23 cellular contexts compared by ENCODE assay signal in the genomic region with DNA sequence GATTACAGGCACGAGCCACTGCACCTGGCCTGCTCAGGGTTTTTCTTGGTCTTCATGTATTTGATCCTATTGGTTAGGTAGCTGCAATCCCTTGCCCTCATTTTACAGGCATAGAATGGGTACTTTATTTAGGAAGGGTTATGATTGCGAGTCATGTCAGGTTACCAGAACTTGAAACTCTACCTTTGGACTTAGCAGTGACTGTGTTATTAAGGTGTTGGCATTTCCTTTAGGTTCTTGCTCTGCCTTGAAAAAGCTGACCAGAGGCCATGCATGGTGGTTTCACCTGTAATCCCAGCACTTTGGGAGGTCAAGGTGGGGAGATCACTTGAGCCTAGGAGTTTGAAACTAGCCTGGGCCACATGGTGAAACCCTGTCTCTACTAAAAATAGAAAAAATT.
"Had no signal": no experiment of that assay in that cellular context is flagged by ENCODE, and none has a peak within 500 bp of the region (broad histone marks: within the 10 kb centered on the region; RNA-seq: fewer than 3 reads in every experiment).

No MANE protein-coding gene starts in this region.

- H3K27me3 ChIP-seq: colonic mucosa, tibial nerve, vagina had no signal

- H3K4me3 Mint-ChIP-seq: activated naive CD4-positive, alpha-beta T cell treated with anti-CD3 and anti-CD28 coated beads, Interleukin-2, amount 10 ng/mL, durations not matched to agents 7 days and 5 days; activated naive CD8-positive, alpha-beta T cell treated with anti-CD3 and anti-CD28 coated beads, Interleukin-2, amount 50 U/mL, for 24 hours; nephron progenitor cell had no signal

- H3K9me3 ChIP-seq: colonic mucosa, lower lobe of right lung, tibial nerve, vagina had no signal

- ATAC-seq: activated CD4-positive, CD25-positive, alpha-beta regulatory T cell treated with anti-CD3 and anti-CD28 coated beads, Interleukin-2, amount 50 U/mL, for 24 hours; activated naive CD8-positive, alpha-beta T cell treated with anti-CD3 and anti-CD28 coated beads, Interleukin-2, amount 50 U/mL, for 24 hours; lower lobe of right lung had no signal

- H3K27ac ChIP-seq: colonic mucosa, lower lobe of right lung had no signal

- H3K27me3 Mint-ChIP-seq: activated naive CD4-positive, alpha-beta T cell treated with anti-CD3 and anti-CD28 coated beads, Interleukin-2, amount 10 ng/mL, durations not matched to agents 7 days and 5 days; activated naive CD8-positive, alpha-beta T cell treated with anti-CD3 and anti-CD28 coated beads, Interleukin-2, amount 50 U/mL, for 24 hours had no signal

- H3K27ac Mint-ChIP-seq: activated naive CD4-positive, alpha-beta T cell treated with anti-CD3 and anti-CD28 coated beads, Interleukin-2, amount 10 ng/mL, durations not matched to agents 7 days and 5 days; activated naive CD8-positive, alpha-beta T cell treated with anti-CD3 and anti-CD28 coated beads, Interleukin-2, amount 50 U/mL, for 24 hours; nephron progenitor cell had no signal

- H3K4me3 ChIP-seq: colonic mucosa, lower lobe of right lung, tibial nerve, vagina had no signal

- H3K9me3 Mint-ChIP-seq: activated naive CD4-positive, alpha-beta T cell treated with anti-CD3 and anti-CD28 coated beads, Interleukin-2, amount 10 ng/mL, durations not matched to agents 7 days and 5 days; activated naive CD8-positive, alpha-beta T cell treated with anti-CD3 and anti-CD28 coated beads, Interleukin-2, amount 50 U/mL, for 24 hours; brain; nephron progenitor cell had no signal

- DNase-seq: activated effector memory CD4-positive, alpha-beta T cell treated with Interleukin-2 at 50 U/mL for 16 hours; activated naive CD4-positive, alpha-beta T cell treated with anti-CD3 and anti-CD28 coated beads, Interleukin-2, amount 10 ng/mL, durations not matched to agents 7 days and 5 days; activated naive CD8-positive, alpha-beta T cell treated with anti-CD3 and anti-CD28 coated beads, Interleukin-2, amount 50 U/mL, for 24 hours; anterior cingulate cortex; central memory CD4-positive, alpha-beta T cell; colonic mucosa; foreskin melanocyte; glutamatergic neuron; hippocampal formation; lower lobe of right lung; nephron progenitor cell; occipital lobe; retina; stimulated activated CD4-positive, alpha-beta T cell treated with anti-CD3 and anti-CD28 coated beads, Interleukin-12 subunit alpha, Interleukin-12 subunit beta, amount 100 ng/mL, for 4 hours; stimulated activated CD4-positive, alpha-beta T cell treated with anti-CD3 and anti-CD28 coated beads, Interleukin-1b, Interleukin-23, amount 100 ng/mL, for 48 hours; stimulated activated CD8-positive, alpha-beta memory T cell treated with anti-CD3 and anti-CD28 coated beads, Interleukin-4, amount 100 ng/mL, for 48 hours; stimulated activated naive CD4-positive, alpha-beta T cell treated with Interleukin-2 at 50 U/mL for 16 hours; T-helper 1 cell; T-helper 9 cell had no signal

- H3K36me3 ChIP-seq: colonic mucosa, lower lobe of right lung, tibial nerve, vagina had no signal
